ENCODE assay signal across 1 cellular context in the genomic region with DNA sequence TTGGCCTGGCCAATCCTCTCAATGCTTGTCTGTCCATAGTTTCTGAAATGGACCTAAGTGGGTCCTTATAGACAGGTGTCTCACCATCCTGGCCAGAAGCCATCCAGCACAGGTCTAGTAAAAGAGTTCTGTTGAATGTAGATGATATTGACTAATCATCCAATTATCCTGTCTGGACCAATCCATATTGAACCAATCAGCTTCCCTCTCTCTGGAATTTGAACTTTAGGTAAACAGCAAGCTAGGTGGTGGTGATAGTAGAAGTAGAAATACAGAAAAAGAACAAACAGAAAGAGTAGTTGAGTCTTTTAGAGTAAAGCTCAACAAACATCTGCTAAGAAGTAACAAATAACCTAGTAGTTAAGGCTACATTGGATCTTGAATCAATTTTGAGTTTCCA.
TF ChIP-seq lines count a peak whose summit lies in the region.

No MANE protein-coding gene starts in this region.

TF ChIP-seq in HepG2, 621 proteins besides CTCF, POLR2A, EP300 and RAD21 (continues in another document):
- TF ChIP-seq SOX5 (CRISPR knock-in tag; IDR thresholded peaks at IDR 0.05; ENCODE audit: borderline replicate concordance) (peak; percentile 45; the same call in 1 of the 2 replicates), HDAC2 (CRISPR knock-in tag; IDR thresholded peaks at IDR 0.05) (peak; percentile 48; the same call in 1 of the 2 replicates), PAWR (CRISPR knock-in tag; IDR thresholded peaks at IDR 0.05; ENCODE audit: borderline replicate concordance) (no peak), HMG20A (CRISPR knock-in tag; IDR thresholded peaks at IDR 0.05; ENCODE audit: borderline replicate concordance) (peak; percentile 49; the same call in 1 of the 2 replicates), REXO4 (CRISPR knock-in tag; IDR thresholded peaks at IDR 0.05; ENCODE audit: borderline replicate concordance) (no peak), KAT8 (CRISPR knock-in tag; IDR thresholded peaks at IDR 0.05) (0 out of 2 replicates have a peak, but pooled peaks have one; percentile 36), POGZ (CRISPR knock-in tag; IDR thresholded peaks at IDR 0.05) (peak; percentile 61), TBX2 (CRISPR knock-in tag; IDR thresholded peaks at IDR 0.05; ENCODE audit: borderline replicate concordance) (no peak), BCL6 (CRISPR knock-in tag; IDR thresholded peaks at IDR 0.05) (peak; percentile 25; the same call in 1 of the 2 replicates), NFIC (IDR thresholded peaks at IDR 0.05; ENCODE audit: low read length) (peak; percentile 43; the same call in 1 of the 2 replicates), ISL2 (CRISPR knock-in tag; IDR thresholded peaks at IDR 0.05) (peak; percentile 62; the same call in 1 of the 2 replicates), NCOA2 (CRISPR knock-in tag; IDR thresholded peaks at IDR 0.05) (peak; percentile 42; the same call in 1 of the 2 replicates), SOX6 (IDR thresholded peaks at IDR 0.05) (no peak), SOX6 (CRISPR knock-in tag; IDR thresholded peaks at IDR 0.05) (peak; percentile 63), SETDB1 (CRISPR knock-in tag; IDR thresholded peaks at IDR 0.05; ENCODE audit: borderline replicate concordance) (no peak), ZSCAN29 (CRISPR knock-in tag; conservative IDR thresholded peaks at IDR 0.05) (0 out of 2 replicates have a peak, but pooled peaks have one; percentile 47), ZNF619 (CRISPR knock-in tag; IDR thresholded peaks at IDR 0.05) (no peak), CEBPG (CRISPR knock-in tag; IDR thresholded peaks at IDR 0.05) (peak; percentile 32; the same call in 1 of the 2 replicates), SAP130 (CRISPR knock-in tag; IDR thresholded peaks at IDR 0.05; ENCODE audit: low read depth) (peak; percentile 41), HNF4G (IDR thresholded peaks at IDR 0.05; ENCODE audit: borderline replicate concordance, low read depth, low read length) (peak; percentile 69), HNF4G (CRISPR knock-in tag; IDR thresholded peaks at IDR 0.05; ENCODE audit: borderline replicate concordance, low read depth) (no peak), ZMYM4 (CRISPR knock-in tag; IDR thresholded peaks at IDR 0.05) (peak; percentile 66; the same call in 1 of the 2 replicates), NCOR1 (IDR thresholded peaks at IDR 0.05; ENCODE audit: borderline replicate concordance, low read length) (peak; percentile 72; the same call in 1 of the 2 replicates), MIXL1 (CRISPR knock-in tag; IDR thresholded peaks at IDR 0.05) (peak; percentile 89), CREM (IDR thresholded peaks at IDR 0.05) (peak; percentile 37; the same call in 1 of the 2 replicates), CREM (CRISPR knock-in tag; IDR thresholded peaks at IDR 0.05) (no peak), ELF3 (CRISPR knock-in tag; IDR thresholded peaks at IDR 0.05) (0 out of 2 replicates have a peak, but pooled peaks have one; percentile 10), ZNF296 (CRISPR knock-in tag; conservative IDR thresholded peaks at IDR 0.05) (no peak), THAP11 (CRISPR knock-in tag; IDR thresholded peaks at IDR 0.05) (peak; percentile 35; the same call in 1 of the 2 replicates), NFYB (CRISPR knock-in tag; IDR thresholded peaks at IDR 0.05) (peak; percentile 74), ZBTB7B (CRISPR knock-in tag; IDR thresholded peaks at IDR 0.05) (no peak)
- TF ChIP-seq, protein P1, sequence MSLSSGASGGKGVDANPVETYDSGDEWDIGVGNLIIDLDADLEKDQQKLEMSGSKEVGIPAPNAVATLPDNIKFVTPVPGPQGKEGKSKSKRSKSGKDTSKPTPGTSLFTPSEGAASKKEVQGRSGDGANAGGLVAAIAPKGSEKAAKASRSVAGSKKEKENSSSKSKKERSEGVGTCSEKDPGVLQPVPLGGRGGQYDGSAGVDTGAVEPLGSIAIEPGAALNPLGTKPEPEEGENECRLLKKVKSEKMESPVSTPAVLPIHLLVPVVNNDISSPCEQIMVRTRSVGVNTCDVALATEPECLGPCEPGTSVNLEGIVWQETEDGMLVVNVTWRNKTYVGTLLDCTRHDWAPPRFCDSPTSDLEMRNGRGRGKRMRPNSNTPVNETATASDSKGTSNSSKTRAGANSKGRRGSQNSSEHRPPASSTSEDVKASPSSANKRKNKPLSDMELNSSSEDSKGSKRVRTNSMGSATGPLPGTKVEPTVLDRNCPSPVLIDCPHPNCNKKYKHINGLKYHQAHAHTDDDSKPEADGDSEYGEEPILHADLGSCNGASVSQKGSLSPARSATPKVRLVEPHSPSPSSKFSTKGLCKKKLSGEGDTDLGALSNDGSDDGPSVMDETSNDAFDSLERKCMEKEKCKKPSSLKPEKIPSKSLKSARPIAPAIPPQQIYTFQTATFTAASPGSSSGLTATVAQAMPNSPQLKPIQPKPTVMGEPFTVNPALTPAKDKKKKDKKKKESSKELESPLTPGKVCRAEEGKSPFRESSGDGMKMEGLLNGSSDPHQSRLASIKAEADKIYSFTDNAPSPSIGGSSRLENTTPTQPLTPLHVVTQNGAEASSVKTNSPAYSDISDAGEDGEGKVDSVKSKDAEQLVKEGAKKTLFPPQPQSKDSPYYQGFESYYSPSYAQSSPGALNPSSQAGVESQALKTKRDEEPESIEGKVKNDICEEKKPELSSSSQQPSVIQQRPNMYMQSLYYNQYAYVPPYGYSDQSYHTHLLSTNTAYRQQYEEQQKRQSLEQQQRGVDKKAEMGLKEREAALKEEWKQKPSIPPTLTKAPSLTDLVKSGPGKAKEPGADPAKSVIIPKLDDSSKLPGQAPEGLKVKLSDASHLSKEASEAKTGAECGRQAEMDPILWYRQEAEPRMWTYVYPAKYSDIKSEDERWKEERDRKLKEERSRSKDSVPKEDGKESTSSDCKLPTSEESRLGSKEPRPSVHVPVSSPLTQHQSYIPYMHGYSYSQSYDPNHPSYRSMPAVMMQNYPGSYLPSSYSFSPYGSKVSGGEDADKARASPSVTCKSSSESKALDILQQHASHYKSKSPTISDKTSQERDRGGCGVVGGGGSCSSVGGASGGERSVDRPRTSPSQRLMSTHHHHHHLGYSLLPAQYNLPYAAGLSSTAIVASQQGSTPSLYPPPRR (CRISPR knock-in tag; IDR thresholded peaks at IDR 0.05; ENCODE audit: borderline replicate concordance): peak; percentile 37; the same call in 1 of the 2 replicates
- TF ChIP-seq, protein P2, sequence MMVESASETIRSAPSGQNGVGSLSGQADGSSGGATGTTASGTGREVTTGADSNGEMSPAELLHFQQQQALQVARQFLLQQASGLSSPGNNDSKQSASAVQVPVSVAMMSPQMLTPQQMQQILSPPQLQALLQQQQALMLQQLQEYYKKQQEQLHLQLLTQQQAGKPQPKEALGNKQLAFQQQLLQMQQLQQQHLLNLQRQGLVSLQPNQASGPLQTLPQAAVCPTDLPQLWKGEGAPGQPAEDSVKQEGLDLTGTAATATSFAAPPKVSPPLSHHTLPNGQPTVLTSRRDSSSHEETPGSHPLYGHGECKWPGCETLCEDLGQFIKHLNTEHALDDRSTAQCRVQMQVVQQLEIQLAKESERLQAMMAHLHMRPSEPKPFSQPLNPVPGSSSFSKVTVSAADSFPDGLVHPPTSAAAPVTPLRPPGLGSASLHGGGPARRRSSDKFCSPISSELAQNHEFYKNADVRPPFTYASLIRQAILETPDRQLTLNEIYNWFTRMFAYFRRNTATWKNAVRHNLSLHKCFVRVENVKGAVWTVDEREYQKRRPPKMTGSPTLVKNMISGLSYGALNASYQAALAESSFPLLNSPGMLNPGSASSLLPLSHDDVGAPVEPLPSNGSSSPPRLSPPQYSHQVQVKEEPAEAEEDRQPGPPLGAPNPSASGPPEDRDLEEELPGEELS (CRISPR knock-in tag; IDR thresholded peaks at IDR 0.05): peak; percentile 50; the same call in 1 of the 2 replicates
- TF ChIP-seq, protein P3, sequence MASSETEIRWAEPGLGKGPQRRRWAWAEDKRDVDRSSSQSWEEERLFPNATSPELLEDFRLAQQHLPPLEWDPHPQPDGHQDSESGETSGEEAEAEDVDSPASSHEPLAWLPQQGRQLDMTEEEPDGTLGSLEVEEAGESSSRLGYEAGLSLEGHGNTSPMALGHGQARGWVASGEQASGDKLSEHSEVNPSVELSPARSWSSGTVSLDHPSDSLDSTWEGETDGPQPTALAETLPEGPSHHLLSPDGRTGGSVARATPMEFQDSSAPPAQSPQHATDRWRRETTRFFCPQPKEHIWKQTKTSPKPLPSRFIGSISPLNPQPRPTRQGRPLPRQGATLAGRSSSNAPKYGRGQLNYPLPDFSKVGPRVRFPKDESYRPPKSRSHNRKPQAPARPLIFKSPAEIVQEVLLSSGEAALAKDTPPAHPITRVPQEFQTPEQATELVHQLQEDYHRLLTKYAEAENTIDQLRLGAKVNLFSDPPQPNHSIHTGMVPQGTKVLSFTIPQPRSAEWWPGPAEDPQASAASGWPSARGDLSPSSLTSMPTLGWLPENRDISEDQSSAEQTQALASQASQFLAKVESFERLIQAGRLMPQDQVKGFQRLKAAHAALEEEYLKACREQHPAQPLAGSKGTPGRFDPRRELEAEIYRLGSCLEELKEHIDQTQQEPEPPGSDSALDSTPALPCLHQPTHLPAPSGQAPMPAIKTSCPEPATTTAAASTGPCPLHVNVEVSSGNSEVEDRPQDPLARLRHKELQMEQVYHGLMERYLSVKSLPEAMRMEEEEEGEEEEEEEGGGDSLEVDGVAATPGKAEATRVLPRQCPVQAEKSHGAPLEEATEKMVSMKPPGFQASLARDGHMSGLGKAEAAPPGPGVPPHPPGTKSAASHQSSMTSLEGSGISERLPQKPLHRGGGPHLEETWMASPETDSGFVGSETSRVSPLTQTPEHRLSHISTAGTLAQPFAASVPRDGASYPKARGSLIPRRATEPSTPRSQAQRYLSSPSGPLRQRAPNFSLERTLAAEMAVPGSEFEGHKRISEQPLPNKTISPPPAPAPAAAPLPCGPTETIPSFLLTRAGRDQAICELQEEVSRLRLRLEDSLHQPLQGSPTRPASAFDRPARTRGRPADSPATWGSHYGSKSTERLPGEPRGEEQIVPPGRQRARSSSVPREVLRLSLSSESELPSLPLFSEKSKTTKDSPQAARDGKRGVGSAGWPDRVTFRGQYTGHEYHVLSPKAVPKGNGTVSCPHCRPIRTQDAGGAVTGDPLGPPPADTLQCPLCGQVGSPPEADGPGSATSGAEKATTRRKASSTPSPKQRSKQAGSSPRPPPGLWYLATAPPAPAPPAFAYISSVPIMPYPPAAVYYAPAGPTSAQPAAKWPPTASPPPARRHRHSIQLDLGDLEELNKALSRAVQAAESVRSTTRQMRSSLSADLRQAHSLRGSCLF (CRISPR knock-in tag; IDR thresholded peaks at IDR 0.05; ENCODE audit: borderline replicate concordance): no peak
- TF ChIP-seq, protein P4, sequence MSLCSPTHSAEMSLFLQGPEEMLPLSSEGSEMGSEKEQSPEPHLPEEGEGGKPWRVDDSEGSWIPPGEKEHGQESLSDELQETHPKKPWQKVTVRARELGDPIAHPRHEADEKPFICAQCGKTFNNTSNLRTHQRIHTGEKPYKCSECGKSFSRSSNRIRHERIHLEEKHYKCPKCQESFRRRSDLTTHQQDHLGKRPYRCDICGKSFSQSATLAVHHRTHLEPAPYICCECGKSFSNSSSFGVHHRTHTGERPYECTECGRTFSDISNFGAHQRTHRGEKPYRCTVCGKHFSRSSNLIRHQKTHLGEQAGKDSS (CRISPR knock-in tag; IDR thresholded peaks at IDR 0.05; ENCODE audit: borderline replicate concordance, low read depth): no peak
- TF ChIP-seq, protein P5, sequence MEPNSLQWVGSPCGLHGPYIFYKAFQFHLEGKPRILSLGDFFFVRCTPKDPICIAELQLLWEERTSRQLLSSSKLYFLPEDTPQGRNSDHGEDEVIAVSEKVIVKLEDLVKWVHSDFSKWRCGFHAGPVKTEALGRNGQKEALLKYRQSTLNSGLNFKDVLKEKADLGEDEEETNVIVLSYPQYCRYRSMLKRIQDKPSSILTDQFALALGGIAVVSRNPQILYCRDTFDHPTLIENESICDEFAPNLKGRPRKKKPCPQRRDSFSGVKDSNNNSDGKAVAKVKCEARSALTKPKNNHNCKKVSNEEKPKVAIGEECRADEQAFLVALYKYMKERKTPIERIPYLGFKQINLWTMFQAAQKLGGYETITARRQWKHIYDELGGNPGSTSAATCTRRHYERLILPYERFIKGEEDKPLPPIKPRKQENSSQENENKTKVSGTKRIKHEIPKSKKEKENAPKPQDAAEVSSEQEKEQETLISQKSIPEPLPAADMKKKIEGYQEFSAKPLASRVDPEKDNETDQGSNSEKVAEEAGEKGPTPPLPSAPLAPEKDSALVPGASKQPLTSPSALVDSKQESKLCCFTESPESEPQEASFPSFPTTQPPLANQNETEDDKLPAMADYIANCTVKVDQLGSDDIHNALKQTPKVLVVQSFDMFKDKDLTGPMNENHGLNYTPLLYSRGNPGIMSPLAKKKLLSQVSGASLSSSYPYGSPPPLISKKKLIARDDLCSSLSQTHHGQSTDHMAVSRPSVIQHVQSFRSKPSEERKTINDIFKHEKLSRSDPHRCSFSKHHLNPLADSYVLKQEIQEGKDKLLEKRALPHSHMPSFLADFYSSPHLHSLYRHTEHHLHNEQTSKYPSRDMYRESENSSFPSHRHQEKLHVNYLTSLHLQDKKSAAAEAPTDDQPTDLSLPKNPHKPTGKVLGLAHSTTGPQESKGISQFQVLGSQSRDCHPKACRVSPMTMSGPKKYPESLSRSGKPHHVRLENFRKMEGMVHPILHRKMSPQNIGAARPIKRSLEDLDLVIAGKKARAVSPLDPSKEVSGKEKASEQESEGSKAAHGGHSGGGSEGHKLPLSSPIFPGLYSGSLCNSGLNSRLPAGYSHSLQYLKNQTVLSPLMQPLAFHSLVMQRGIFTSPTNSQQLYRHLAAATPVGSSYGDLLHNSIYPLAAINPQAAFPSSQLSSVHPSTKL (CRISPR knock-in tag; IDR thresholded peaks at IDR 0.05): peak; percentile 69
- TF ChIP-seq, protein P6, sequence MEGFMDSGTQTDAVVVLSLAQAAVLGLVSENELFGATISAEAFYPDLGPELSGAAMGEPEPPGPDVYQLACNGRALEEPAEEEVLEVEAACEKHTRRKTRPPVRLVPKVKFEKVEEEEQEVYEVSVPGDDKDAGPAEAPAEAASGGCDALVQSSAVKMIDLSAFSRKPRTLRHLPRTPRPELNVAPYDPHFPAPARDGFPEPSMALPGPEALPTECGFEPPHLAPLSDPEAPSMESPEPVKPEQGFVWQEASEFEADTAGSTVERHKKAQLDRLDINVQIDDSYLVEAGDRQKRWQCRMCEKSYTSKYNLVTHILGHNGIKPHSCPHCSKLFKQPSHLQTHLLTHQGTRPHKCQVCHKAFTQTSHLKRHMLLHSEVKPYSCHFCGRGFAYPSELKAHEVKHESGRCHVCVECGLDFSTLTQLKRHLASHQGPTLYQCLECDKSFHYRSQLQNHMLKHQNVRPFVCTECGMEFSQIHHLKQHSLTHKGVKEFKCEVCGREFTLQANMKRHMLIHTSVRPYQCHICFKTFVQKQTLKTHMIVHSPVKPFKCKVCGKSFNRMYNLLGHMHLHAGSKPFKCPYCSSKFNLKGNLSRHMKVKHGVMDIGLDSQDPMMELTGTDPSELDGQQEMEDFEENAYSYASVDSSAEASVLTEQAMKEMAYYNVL (CRISPR knock-in tag; IDR thresholded peaks at IDR 0.05; ENCODE audit: borderline replicate concordance): 0 out of 2 replicates have a peak, but pooled peaks have one; percentile 34
- TF ChIP-seq, protein P7, sequence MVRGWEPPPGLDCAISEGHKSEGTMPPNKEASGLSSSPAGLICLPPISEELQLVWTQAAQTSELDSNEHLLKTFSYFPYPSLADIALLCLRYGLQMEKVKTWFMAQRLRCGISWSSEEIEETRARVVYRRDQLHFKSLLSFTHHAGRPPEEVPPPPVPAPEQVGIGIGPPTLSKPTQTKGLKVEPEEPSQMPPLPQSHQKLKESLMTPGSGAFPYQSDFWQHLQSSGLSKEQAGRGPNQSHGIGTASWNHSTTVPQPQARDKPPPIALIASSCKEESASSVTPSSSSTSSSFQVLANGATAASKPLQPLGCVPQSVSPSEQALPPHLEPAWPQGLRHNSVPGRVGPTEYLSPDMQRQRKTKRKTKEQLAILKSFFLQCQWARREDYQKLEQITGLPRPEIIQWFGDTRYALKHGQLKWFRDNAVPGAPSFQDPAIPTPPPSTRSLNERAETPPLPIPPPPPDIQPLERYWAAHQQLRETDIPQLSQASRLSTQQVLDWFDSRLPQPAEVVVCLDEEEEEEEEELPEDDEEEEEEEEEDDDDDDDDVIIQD (CRISPR knock-in tag; IDR thresholded peaks at IDR 0.05; ENCODE audit: low read depth): peak; percentile 77; the same call in 1 of the 2 replicates
